In genomic region chr2:18009891-18010290, GRCh38 we compare ENCODE assay signal across 19 cellular contexts.
"Had no signal": no experiment of that assay in that cellular context is flagged by ENCODE, and none has a peak within 500 bp of the region (broad histone marks: within the 10 kb centered on the region; RNA-seq: fewer than 3 reads in every experiment).

No MANE protein-coding gene starts in this region.

- H3K9me3 ChIP-seq: SK-N-SH had no signal

- ATAC-seq: Panc1 had no signal

- DNase-seq: KBM-7, MM.1S, NCI-H1092 treated with DMSO at 0.1 percent for 48 hours, NCI-H1436, NCI-H187, NCI-H2029, NCI-H2081 treated with DMSO at 0.1 percent for 48 hours, NCI-H2171, NCI-H226, NCI-H446, NCI-H510A, NCI-H524 treated with DMSO at 0.1 percent for 48 hours, NCI-H69, NCI-H774, SHP77, SK-N-SH, SW 1271 had no signal

- H3K27ac ChIP-seq: RWPE1 had no signal
